ENCODE assay signal across 1 cellular context in the genomic region with DNA sequence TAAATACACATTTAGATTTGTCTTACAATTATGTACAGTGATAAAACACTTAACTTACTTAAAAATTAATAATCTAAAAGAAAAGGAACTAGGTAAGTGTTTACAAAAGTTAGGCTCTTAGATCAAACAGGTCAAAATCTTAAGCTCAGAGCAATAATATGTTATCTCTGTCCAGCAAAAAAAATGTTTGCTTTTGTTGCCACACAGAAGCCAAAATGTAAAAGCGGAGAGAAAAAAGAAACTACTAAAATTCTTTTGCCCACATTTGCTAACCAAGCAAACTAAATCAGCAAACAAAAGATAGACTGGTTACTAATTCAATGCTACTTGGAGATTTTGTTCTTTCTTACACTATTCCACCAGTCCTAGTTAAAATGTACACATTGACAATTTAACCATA.
A peak's percentile ranks its signal among the peaks of the same experiment; 100 is the strongest.
TF ChIP-seq lines count a peak whose summit lies in the region.

No MANE protein-coding gene starts in this region.

TF ChIP-seq in HepG2, 621 proteins besides CTCF, POLR2A, EP300 and RAD21 (continued from another document and continues in another):
- TF ChIP-seq, protein P1, sequence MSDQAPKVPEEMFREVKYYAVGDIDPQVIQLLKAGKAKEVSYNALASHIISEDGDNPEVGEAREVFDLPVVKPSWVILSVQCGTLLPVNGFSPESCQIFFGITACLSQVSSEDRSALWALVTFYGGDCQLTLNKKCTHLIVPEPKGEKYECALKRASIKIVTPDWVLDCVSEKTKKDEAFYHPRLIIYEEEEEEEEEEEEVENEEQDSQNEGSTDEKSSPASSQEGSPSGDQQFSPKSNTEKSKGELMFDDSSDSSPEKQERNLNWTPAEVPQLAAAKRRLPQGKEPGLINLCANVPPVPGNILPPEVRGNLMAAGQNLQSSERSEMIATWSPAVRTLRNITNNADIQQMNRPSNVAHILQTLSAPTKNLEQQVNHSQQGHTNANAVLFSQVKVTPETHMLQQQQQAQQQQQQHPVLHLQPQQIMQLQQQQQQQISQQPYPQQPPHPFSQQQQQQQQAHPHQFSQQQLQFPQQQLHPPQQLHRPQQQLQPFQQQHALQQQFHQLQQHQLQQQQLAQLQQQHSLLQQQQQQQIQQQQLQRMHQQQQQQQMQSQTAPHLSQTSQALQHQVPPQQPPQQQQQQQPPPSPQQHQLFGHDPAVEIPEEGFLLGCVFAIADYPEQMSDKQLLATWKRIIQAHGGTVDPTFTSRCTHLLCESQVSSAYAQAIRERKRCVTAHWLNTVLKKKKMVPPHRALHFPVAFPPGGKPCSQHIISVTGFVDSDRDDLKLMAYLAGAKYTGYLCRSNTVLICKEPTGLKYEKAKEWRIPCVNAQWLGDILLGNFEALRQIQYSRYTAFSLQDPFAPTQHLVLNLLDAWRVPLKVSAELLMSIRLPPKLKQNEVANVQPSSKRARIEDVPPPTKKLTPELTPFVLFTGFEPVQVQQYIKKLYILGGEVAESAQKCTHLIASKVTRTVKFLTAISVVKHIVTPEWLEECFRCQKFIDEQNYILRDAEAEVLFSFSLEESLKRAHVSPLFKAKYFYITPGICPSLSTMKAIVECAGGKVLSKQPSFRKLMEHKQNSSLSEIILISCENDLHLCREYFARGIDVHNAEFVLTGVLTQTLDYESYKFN (CRISPR knock-in tag; conservative IDR thresholded peaks at IDR 0.05), result peak; percentile 83
- TF ChIP-seq ISL2 (CRISPR knock-in tag; IDR thresholded peaks at IDR 0.05), result peak; percentile 98
- no peak for TF ChIP-seq FOSL2 (CRISPR knock-in tag; IDR thresholded peaks at IDR 0.05)
- no peak for TF ChIP-seq ZNF652 (CRISPR knock-in tag; IDR thresholded peaks at IDR 0.05; ENCODE audit: borderline replicate concordance, low read depth)
- TF ChIP-seq MIXL1 (CRISPR knock-in tag; IDR thresholded peaks at IDR 0.05), result 0 out of 2 replicates have a peak, but pooled peaks have one; percentile 18
- TF ChIP-seq ZNF362 (CRISPR knock-in tag; IDR thresholded peaks at IDR 0.05; ENCODE audit: borderline replicate concordance), result peak; percentile 86; the same call in 1 of the 2 replicates
- TF ChIP-seq NFKBIZ (CRISPR knock-in tag; IDR thresholded peaks at IDR 0.05), result no peak
- no peak for TF ChIP-seq HHEX (CRISPR knock-in tag; IDR thresholded peaks at IDR 0.05)
- TF ChIP-seq, protein P2, sequence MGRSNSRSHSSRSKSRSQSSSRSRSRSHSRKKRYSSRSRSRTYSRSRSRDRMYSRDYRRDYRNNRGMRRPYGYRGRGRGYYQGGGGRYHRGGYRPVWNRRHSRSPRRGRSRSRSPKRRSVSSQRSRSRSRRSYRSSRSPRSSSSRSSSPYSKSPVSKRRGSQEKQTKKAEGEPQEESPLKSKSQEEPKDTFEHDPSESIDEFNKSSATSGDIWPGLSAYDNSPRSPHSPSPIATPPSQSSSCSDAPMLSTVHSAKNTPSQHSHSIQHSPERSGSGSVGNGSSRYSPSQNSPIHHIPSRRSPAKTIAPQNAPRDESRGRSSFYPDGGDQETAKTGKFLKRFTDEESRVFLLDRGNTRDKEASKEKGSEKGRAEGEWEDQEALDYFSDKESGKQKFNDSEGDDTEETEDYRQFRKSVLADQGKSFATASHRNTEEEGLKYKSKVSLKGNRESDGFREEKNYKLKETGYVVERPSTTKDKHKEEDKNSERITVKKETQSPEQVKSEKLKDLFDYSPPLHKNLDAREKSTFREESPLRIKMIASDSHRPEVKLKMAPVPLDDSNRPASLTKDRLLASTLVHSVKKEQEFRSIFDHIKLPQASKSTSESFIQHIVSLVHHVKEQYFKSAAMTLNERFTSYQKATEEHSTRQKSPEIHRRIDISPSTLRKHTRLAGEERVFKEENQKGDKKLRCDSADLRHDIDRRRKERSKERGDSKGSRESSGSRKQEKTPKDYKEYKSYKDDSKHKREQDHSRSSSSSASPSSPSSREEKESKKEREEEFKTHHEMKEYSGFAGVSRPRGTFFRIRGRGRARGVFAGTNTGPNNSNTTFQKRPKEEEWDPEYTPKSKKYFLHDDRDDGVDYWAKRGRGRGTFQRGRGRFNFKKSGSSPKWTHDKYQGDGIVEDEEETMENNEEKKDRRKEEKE (IDR thresholded peaks at IDR 0.05), result no peak
- no peak for TF ChIP-seq ZBTB46 (CRISPR knock-in tag; IDR thresholded peaks at IDR 0.05; ENCODE audit: borderline replicate concordance)
- no peak for TF ChIP-seq SOX13 (IDR thresholded peaks at IDR 0.05)
- TF ChIP-seq SOX13 (CRISPR knock-in tag; conservative IDR thresholded peaks at IDR 0.05 in 1 of 2, IDR thresholded peaks at IDR 0.05 in 1 of 2), result peak in 1 of 2 experiments; percentile 87; a peak in 2 of 4 replicates
- peak; percentile 73; the same call in 1 of the 2 replicates for TF ChIP-seq GATA4 (IDR thresholded peaks at IDR 0.05; ENCODE audit: borderline replicate concordance, low read depth)
- TF ChIP-seq ZNF577 (CRISPR knock-in tag; IDR thresholded peaks at IDR 0.05; ENCODE audit: borderline replicate concordance, low read depth), result no peak
- TF ChIP-seq TSC22D2 (CRISPR knock-in tag; IDR thresholded peaks at IDR 0.05; ENCODE audit: borderline replicate concordance), result no peak
- no peak for TF ChIP-seq NFRKB (IDR thresholded peaks at IDR 0.05)
- 0 out of 2 replicates have a peak, but pooled peaks have one; percentile 18 for TF ChIP-seq HDAC2 (CRISPR knock-in tag; IDR thresholded peaks at IDR 0.05)
- peak; percentile 71 for TF ChIP-seq NR2F6 (IDR thresholded peaks at IDR 0.05)
- TF ChIP-seq NR2F6 (CRISPR knock-in tag; IDR thresholded peaks at IDR 0.05), result peak; percentile 44
- no peak; the same call in 1 of the 2 replicates for TF ChIP-seq CEBPB (IDR thresholded peaks at IDR 0.05; ENCODE audit: borderline replicate concordance, low read depth, low read length)
- TF ChIP-seq FOXP1 (IDR thresholded peaks at IDR 0.05), result no peak
- TF ChIP-seq FOXP1 (CRISPR knock-in tag; IDR thresholded peaks at IDR 0.05), result peak; percentile 66; the same call in 1 of the 2 replicates
- no peak for TF ChIP-seq TARDBP (CRISPR knock-in tag; IDR thresholded peaks at IDR 0.05)
- TF ChIP-seq FOXK1 (CRISPR knock-in tag; IDR thresholded peaks at IDR 0.05; ENCODE audit: borderline replicate concordance, low read depth), result no peak
- peak; percentile 36; the same call in 1 of the 2 replicates for TF ChIP-seq GFI1 (CRISPR knock-in tag; IDR thresholded peaks at IDR 0.05; ENCODE audit: borderline replicate concordance)
- TF ChIP-seq HIVEP1 (CRISPR knock-in tag; IDR thresholded peaks at IDR 0.05), result no peak
- no peak for TF ChIP-seq KLF9 (CRISPR knock-in tag; IDR thresholded peaks at IDR 0.05; ENCODE audit: low read depth)
- TF ChIP-seq SYNCRIP (IDR thresholded peaks at IDR 0.05; ENCODE audit: insufficient read depth, low read depth, low read length), result no peak
- TF ChIP-seq, protein P3, sequence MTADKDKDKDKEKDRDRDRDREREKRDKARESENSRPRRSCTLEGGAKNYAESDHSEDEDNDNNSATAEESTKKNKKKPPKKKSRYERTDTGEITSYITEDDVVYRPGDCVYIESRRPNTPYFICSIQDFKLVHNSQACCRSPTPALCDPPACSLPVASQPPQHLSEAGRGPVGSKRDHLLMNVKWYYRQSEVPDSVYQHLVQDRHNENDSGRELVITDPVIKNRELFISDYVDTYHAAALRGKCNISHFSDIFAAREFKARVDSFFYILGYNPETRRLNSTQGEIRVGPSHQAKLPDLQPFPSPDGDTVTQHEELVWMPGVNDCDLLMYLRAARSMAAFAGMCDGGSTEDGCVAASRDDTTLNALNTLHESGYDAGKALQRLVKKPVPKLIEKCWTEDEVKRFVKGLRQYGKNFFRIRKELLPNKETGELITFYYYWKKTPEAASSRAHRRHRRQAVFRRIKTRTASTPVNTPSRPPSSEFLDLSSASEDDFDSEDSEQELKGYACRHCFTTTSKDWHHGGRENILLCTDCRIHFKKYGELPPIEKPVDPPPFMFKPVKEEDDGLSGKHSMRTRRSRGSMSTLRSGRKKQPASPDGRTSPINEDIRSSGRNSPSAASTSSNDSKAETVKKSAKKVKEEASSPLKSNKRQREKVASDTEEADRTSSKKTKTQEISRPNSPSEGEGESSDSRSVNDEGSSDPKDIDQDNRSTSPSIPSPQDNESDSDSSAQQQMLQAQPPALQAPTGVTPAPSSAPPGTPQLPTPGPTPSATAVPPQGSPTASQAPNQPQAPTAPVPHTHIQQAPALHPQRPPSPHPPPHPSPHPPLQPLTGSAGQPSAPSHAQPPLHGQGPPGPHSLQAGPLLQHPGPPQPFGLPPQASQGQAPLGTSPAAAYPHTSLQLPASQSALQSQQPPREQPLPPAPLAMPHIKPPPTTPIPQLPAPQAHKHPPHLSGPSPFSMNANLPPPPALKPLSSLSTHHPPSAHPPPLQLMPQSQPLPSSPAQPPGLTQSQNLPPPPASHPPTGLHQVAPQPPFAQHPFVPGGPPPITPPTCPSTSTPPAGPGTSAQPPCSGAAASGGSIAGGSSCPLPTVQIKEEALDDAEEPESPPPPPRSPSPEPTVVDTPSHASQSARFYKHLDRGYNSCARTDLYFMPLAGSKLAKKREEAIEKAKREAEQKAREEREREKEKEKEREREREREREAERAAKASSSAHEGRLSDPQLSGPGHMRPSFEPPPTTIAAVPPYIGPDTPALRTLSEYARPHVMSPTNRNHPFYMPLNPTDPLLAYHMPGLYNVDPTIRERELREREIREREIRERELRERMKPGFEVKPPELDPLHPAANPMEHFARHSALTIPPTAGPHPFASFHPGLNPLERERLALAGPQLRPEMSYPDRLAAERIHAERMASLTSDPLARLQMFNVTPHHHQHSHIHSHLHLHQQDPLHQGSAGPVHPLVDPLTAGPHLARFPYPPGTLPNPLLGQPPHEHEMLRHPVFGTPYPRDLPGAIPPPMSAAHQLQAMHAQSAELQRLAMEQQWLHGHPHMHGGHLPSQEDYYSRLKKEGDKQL (CRISPR knock-in tag; IDR thresholded peaks at IDR 0.05; ENCODE audit: low read depth), result peak; percentile 62; the same call in 1 of the 2 replicates
- TF ChIP-seq BCL6 (CRISPR knock-in tag; IDR thresholded peaks at IDR 0.05), result 0 out of 2 replicates have a peak, but pooled peaks have one; percentile 34
- TF ChIP-seq GABPB1 (CRISPR knock-in tag; IDR thresholded peaks at IDR 0.05), result no peak
- TF ChIP-seq, protein P4, sequence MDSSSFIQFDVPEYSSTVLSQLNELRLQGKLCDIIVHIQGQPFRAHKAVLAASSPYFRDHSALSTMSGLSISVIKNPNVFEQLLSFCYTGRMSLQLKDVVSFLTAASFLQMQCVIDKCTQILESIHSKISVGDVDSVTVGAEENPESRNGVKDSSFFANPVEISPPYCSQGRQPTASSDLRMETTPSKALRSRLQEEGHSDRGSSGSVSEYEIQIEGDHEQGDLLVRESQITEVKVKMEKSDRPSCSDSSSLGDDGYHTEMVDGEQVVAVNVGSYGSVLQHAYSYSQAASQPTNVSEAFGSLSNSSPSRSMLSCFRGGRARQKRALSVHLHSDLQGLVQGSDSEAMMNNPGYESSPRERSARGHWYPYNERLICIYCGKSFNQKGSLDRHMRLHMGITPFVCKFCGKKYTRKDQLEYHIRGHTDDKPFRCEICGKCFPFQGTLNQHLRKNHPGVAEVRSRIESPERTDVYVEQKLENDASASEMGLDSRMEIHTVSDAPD (CRISPR knock-in tag; IDR thresholded peaks at IDR 0.05), result 0 out of 2 replicates have a peak, but pooled peaks have one; percentile 32
- no peak for TF ChIP-seq ZGPAT (CRISPR knock-in tag; IDR thresholded peaks at IDR 0.05)
- TF ChIP-seq FOXA3 (CRISPR knock-in tag; IDR thresholded peaks at IDR 0.05), result peak; percentile 66
- TF ChIP-seq ZNF552 (CRISPR knock-in tag; IDR thresholded peaks at IDR 0.05; ENCODE audit: borderline replicate concordance), result no peak
- TF ChIP-seq KLF16 (CRISPR knock-in tag; IDR thresholded peaks at IDR 0.05), result 0 out of 4 replicates have a peak, but pooled peaks of 1 of the 2 experiments have one; percentile 46
- TF ChIP-seq ERF (CRISPR knock-in tag; IDR thresholded peaks at IDR 0.05), result no peak
- TF ChIP-seq SETDB1 (CRISPR knock-in tag; IDR thresholded peaks at IDR 0.05; ENCODE audit: borderline replicate concordance), result no peak
- no peak for TF ChIP-seq CAMTA2 (CRISPR knock-in tag; IDR thresholded peaks at IDR 0.05; ENCODE audit: borderline replicate concordance)
- no peak for TF ChIP-seq ZNF780A (CRISPR knock-in tag; IDR thresholded peaks at IDR 0.05)
- TF ChIP-seq MIER3 (CRISPR knock-in tag; IDR thresholded peaks at IDR 0.05; ENCODE audit: borderline replicate concordance), result no peak
- peak; percentile 31; the same call in 1 of the 2 replicates for TF ChIP-seq DPF2 (CRISPR knock-in tag; IDR thresholded peaks at IDR 0.05; ENCODE audit: borderline replicate concordance, low read depth)
- TF ChIP-seq, protein P5, sequence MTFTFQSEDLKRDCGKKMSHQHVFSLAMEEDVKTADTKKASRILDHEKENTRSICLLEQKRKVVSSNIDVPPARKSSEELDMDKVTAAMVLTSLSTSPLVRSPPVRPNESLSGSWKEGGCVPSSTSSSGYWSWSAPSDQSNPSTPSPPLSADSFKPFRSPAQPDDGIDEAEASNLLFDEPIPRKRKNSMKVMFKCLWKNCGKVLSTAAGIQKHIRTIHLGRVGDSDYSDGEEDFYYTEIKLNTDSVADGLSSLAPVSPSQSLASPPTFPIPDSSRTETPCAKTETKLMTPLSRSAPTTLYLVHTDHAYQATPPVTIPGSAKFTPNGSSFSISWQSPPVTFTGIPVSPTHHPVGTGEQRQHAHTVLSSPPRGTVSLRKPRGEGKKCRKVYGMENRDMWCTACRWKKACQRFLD (CRISPR knock-in tag; IDR thresholded peaks at IDR 0.05; ENCODE audit: borderline replicate concordance), result no peak
- peak; percentile 46; the same call in 1 of the 2 replicates for TF ChIP-seq SOX5 (CRISPR knock-in tag; IDR thresholded peaks at IDR 0.05; ENCODE audit: borderline replicate concordance)
